10 cellular contexts compared by ENCODE assay signal in genomic region chr3:46359748-46360509, GRCh38. TPM values are rescaled to one million over a fixed set of nuclear protein-coding genes. Genes with fewer than 3 reads are reported as not detected.
DNase-seq lines count a peak whose midpoint lies in the region; ATAC-seq and TF ChIP-seq lines count a peak whose summit lies in the region.
"Had no signal": no experiment of that assay in that cellular context is flagged by ENCODE, and none has a peak within 500 bp of the region (broad histone marks: within the 10 kb centered on the region; RNA-seq: fewer than 3 reads in every experiment).

No MANE protein-coding gene starts in this region.

- peak; percentile 54 for ATAC-seq in GM21723 (IDR thresholded peaks at IDR 0.05; ENCODE audit: unreplicated experiment)
- no peak for ATAC-seq in GM18505 (IDR thresholded peaks at IDR 0.05; ENCODE audit: unreplicated experiment)

- DNase-seq in Caki2 (ENCODE audit: low read depth) = peak; percentile 70
- peak; percentile 2 for DNase-seq in NCI-H2227 treated with DMSO at 0.1 percent for 48 hours (lab: John Stamatoyannopoulos, UW)
- DNase-seq in fibroblast of peridontal ligament (ENCODE audit: extremely low read depth) = peak; percentile 35
- no peak for DNase-seq in GM19238 (ENCODE audit: insufficient read length, low spot score)
- DNase-seq in SKM-1 treated with dmso at 0.1 percent for 144 hours (lab: John Stamatoyannopoulos, UW; ENCODE audit: unreplicated experiment) = no peak
- no peak for DNase-seq in NCI-H526 (lab: John Stamatoyannopoulos, UW)

- no peak for TF ChIP-seq POLR2A in GM18505 (IDR thresholded peaks at IDR 0.05; ENCODE audit: borderline replicate concordance, extremely low read depth, insufficient read depth, insufficient read length)

- in situ Hi-C loops in Caki2 (cut with HindIII; ENCODE audit: low pct_unique_long_range_greater_than_20kb, low sequenced_read_pairs) = no loop called here

RNA-seq across cellular contexts. Expression of gene CCR2, which starts 6.0 kb away (rescaled TPM):
- not detected in 2 replicates for total RNA-seq in Caki2 (2014; rRNA removed; shearing (Covaris generic); ENCODE audit: low replicate concordance)
- total RNA-seq: cardiac muscle cell, HT1080 had no signal

RNA-seq across cellular contexts. Expression of gene CCR5, which starts 10.8 kb away (rescaled TPM):
- total RNA-seq in Caki2 (2014; rRNA removed; shearing (Covaris generic); ENCODE audit: low replicate concordance) = not detected in 2 replicates
- total RNA-seq: cardiac muscle cell, HT1080 had no signal

RNA-seq across cellular contexts. Expression of gene CCRL2, which starts 47.1 kb away (rescaled TPM):
- total RNA-seq in Caki2 (2014; rRNA removed; shearing (Covaris generic); ENCODE audit: low replicate concordance) = not detected in 2 replicates

Comparison
In these comparisons a context has a peak if more than half of its experiments do, and no peak if none do; other contexts are left out.
1. DNase-seq: peak in Caki2 (single experiment), NCI-H2227 treated with DMSO at 0.1 percent for 48 hours (single experiment) and fibroblast of peridontal ligament (single experiment); none in GM19238 (single experiment), SKM-1 treated with dmso at 0.1 percent for 144 hours (single experiment) and NCI-H526 (0 of 2).